In genomic region chr11:7511405-7511804, GRCh38 we compare ENCODE assay signal across 9 cellular contexts. TPM values are rescaled to one million over a fixed set of nuclear protein-coding genes. Genes with fewer than 3 reads are reported as not detected.
DNase-seq lines count a peak whose midpoint lies in the region; ATAC-seq, FAIRE-seq and TF ChIP-seq lines count a peak whose summit lies in the region.
"Had no signal": no experiment of that assay in that cellular context is flagged by ENCODE, and none has a peak within 500 bp of the region (broad histone marks: within the 10 kb centered on the region; RNA-seq: fewer than 3 reads in every experiment).

No MANE protein-coding gene starts in this region.

- DNase-seq in SK-MEL-5 (ENCODE audit: low read depth, low spot score) (peak; percentile 80), kidney (no peak), RCC 7860 (ENCODE audit: low spot score) (no peak)
- DNase-seq in activated CD4-positive, alpha-beta T cell treated with anti-CD3 and anti-CD28 coated beads, Interleukin-2, amount 50 U/mL, for 48 hours = no peak

- intact Hi-C loops in kidney (cut with DNase I) = no loop called here

- no peaks in the 10 kb centered on the region for H3K27me3 ChIP-seq in skeletal muscle tissue (ENCODE audit: control insufficient read depth in 3 of 3, insufficient read depth in 3 of 3, low read length in 3 of 3)

- H3K9me3 ChIP-seq in kidney (ENCODE audit: control insufficient read depth in 1 of 2, low read length in 2 of 2) = no peaks in the 10 kb centered on the region
- no peaks in the 10 kb centered on the region for H3K9me3 ChIP-seq in skeletal muscle tissue (ENCODE audit: control insufficient read depth in 3 of 3, low read length in 3 of 3)

- in situ Hi-C loops in SK-MEL-5 (cut with HindIII; ENCODE audit: low pct_unique_long_range_greater_than_20kb, low sequenced_read_pairs) = no loop called here

- H3K27ac Mint-ChIP-seq in IgD-negative memory B cell = peak overlapping the region in 2 of 3 donors; percentile 99 to 100
- H3K27ac Mint-ChIP-seq: stimulated activated naive CD8-positive, alpha-beta T cell treated with anti-CD3 and anti-CD28 coated beads, Interleukin-15, Interleukin-2, amounts not matched to agents 100 ng/mL and 50 ng/mL, for 24 hours had no signal

- H3K27me3 Mint-ChIP-seq in IgD-negative memory B cell = peaks cover 2% of the 10 kb centered on the region

- no peak for TF ChIP-seq CTCF in kidney (IDR thresholded peaks at IDR 0.05; ENCODE audit: borderline replicate concordance, extremely low read depth, insufficient read depth)

- H3K36me3 ChIP-seq in kidney (ENCODE audit: control insufficient read depth in 1 of 2, insufficient read depth in 2 of 2, low read length in 2 of 2) (no peaks in the 10 kb centered on the region), skeletal muscle tissue (ENCODE audit: control insufficient read depth in 3 of 3, insufficient read depth in 3 of 3, low read length in 3 of 3) (no peaks in the 10 kb centered on the region)

- ATAC-seq in HG02642 (IDR thresholded peaks at IDR 0.05; ENCODE audit: poor library complexity, unreplicated experiment) = no peak
- ATAC-seq in HG02840 (IDR thresholded peaks at IDR 0.05; ENCODE audit: low FRiP score, unreplicated experiment) = no peak

- H3K4me3 Mint-ChIP-seq in IgD-negative memory B cell = peak overlapping the region in 3 of 4 donors; percentile 94 to 98 (median 97)

- H3K27ac ChIP-seq in kidney (ENCODE audit: low read depth in 2 of 2, low read length in 2 of 2) (peak overlapping the region; percentile 87 to 89), skeletal muscle tissue (ENCODE audit: low read depth, low read length) (peak overlapping the region; percentile 97)

- H3K4me3 ChIP-seq in kidney (ENCODE audit: low read length in 2 of 2) (peak overlapping the region in 1 of 2 donors; percentile 88), skeletal muscle tissue (ENCODE audit: low read length in 3 of 3) (peak overlapping the region in 2 of 3 donors; percentile 81 to 91)

- H3K9ac ChIP-seq in kidney (ENCODE audit: low read length in 2 of 2) (peak overlapping the region in 1 of 2 donors; percentile 89), skeletal muscle tissue (ENCODE audit: low read depth in 1 of 3, low read length in 3 of 3) (peak overlapping the region; percentile 84 to 94 (median 93))

- H3K4me1 Mint-ChIP-seq in IgD-negative memory B cell = peaks cover 38 to 47% (median 45%) of the 10 kb centered on the region in 3 donors

- H3K4me1 ChIP-seq in kidney (ENCODE audit: control insufficient read depth in 1 of 2, insufficient read depth in 1 of 2, low read depth in 1 of 2, low read length in 2 of 2) (peaks cover 18 to 35% of the 10 kb centered on the region in 2 donors), skeletal muscle tissue (ENCODE audit: control insufficient read depth in 3 of 3, insufficient read depth in 3 of 3, low read length in 3 of 3) (peaks cover 25 to 52% (median 32%) of the 10 kb centered on the region in 3 donors)

- H3K36me3 Mint-ChIP-seq in IgD-negative memory B cell = peaks cover 3% of the 10 kb centered on the region

- H3K9me3 Mint-ChIP-seq in IgD-negative memory B cell = no peaks in the 10 kb centered on the region
- H3K9me3 Mint-ChIP-seq: stimulated activated naive CD8-positive, alpha-beta T cell treated with anti-CD3 and anti-CD28 coated beads, Interleukin-15, Interleukin-2, amounts not matched to agents 100 ng/mL and 50 ng/mL, for 24 hours had no signal

- FAIRE-seq in kidney (lab: Jason Lieb, UNC) = no peak
- no peak for FAIRE-seq in RCC 7860 (lab: Jason Lieb, UNC)

RNA-seq across cellular contexts. Expression of gene PPFIBP2, which starts 2.4 kb away (rescaled TPM):
- 29.1 TPM for polyA plus RNA-seq in IgD-negative memory B cell
- total RNA-seq in SK-MEL-5 (2014; rRNA removed; shearing (Covaris generic)) = 23.6 and 27.6 TPM in 2 replicates
- polyA plus RNA-seq in SK-MEL-5 (2015; cell fraction: cytosol; rRNA removed) = 21.2 and 30.9 TPM in 2 replicates
- 39.4 and 49.5 TPM in 2 replicates for polyA plus RNA-seq in SK-MEL-5 (2015; cell fraction: nucleus; rRNA removed)
- 31.6 TPM for total RNA-seq in kidney
- 44.4 TPM for polyA plus RNA-seq in kidney (ENCODE audit: insufficient read depth, low read depth, low replicate concordance)
- total RNA-seq in skeletal muscle tissue = 65.8 TPM

RNA-seq across cellular contexts. Expression of gene OLFML1, which starts 26.1 kb away (rescaled TPM):
- 0.08 TPM for polyA plus RNA-seq in IgD-negative memory B cell
- not detected in 2 replicates for total RNA-seq in SK-MEL-5 (2014; rRNA removed; shearing (Covaris generic))
- 0.12 TPM in 1 of 2 replicates, not detected in the other for polyA plus RNA-seq in SK-MEL-5 (2015; cell fraction: cytosol; rRNA removed)
- polyA plus RNA-seq in SK-MEL-5 (2015; cell fraction: nucleus; rRNA removed) = not detected in 2 replicates
- total RNA-seq in kidney = 7.6 TPM
- polyA plus RNA-seq in kidney (ENCODE audit: insufficient read depth, low read depth, low replicate concordance) = 8.3 TPM
- 29.2 TPM for total RNA-seq in skeletal muscle tissue
